9 cellular contexts compared by ENCODE assay signal in genomic region chr4:115851918-115852766, GRCh38.
A peak's percentile ranks its signal among the peaks of the same experiment; 100 is the strongest.
DNase-seq lines count a peak whose midpoint lies in the region; ATAC-seq and TF ChIP-seq lines count a peak whose summit lies in the region.
"Had no signal": no experiment of that assay in that cellular context is flagged by ENCODE, and none has a peak within 500 bp of the region (broad histone marks: within the 10 kb centered on the region; RNA-seq: fewer than 3 reads in every experiment).

No MANE protein-coding gene starts in this region.

- H3K9me3 ChIP-seq in OCI-LY7 (ENCODE audit: low read length), result no peaks in the 10 kb centered on the region
- no peaks in the 10 kb centered on the region for H3K9me3 ChIP-seq in endodermal cell (ENCODE audit: control insufficient read depth, low read length)
- H3K9me3 ChIP-seq in prostate gland, result no peaks in the 10 kb centered on the region
- H3K9me3 ChIP-seq: BLaER1 had no signal

- ATAC-seq in GM21576 (IDR thresholded peaks at IDR 0.05; ENCODE audit: unreplicated experiment), result peak; percentile 90

- CTCF ChIA-PET in OCI-LY7 (lab: Charles Lee; ENCODE audit: unreplicated experiment), result no interaction called here

- intact Hi-C loops in OCI-LY7 (cut with micrococcal nuclease; ENCODE audit: unreplicated experiment) (loop anchor here (2.0 to 10.0 kb wide), 2 partner anchors 617 to 761 kb away; no protein-coding TSS in a partner anchor), prostate gland (cut with DNase I) (no loop called here)

- no peaks in the 10 kb centered on the region for H3K79me2 ChIP-seq in OCI-LY7 (ENCODE audit: insufficient read depth, low read depth, low read length)

- WGBS in endodermal cell (ENCODE audit: insufficient coverage in 1 of 2, insufficient read length in 1 of 2), 2 experiments, result 43 to 63% methylated on average over 4 to 6 of the region's 6 CpGs
- 50% methylated on average over 6 of the region's 6 CpGs for WGBS in prostate gland

- BruUV-seq in OCI-LY7 (replicated peaks; lab: Mats Ljungman, UMichigan), result no TSS peak

- no peak overlapping the region for H3K27ac Mint-ChIP-seq in endodermal cell

- TF ChIP-seq CTCF in OCI-LY7 (conservative IDR thresholded peaks at IDR 0.05; ENCODE audit: low read length), result peak; percentile 83
- TF ChIP-seq CTCF in endodermal cell (conservative IDR thresholded peaks at IDR 0.05), result peak; percentile 89
- TF ChIP-seq CTCF in prostate gland (IDR thresholded peaks at IDR 0.05), result peak in 3 of 4 experiments; percentile 36 to 50 (median 38)

- H3K27ac ChIP-seq in OCI-LY7 (ENCODE audit: low read depth, low read length, poor library complexity, severe bottlenecking) (no peak overlapping the region), endodermal cell (ENCODE audit: low read depth, low read length) (no peak overlapping the region), prostate gland (no peak overlapping the region)
- H3K27ac ChIP-seq: BLaER1 had no signal

- no peak overlapping the region for H3K4me2 ChIP-seq in OCI-LY7 (ENCODE audit: low read length)
- H3K4me2 ChIP-seq: BLaER1 had no signal

- POLR2A ChIA-PET in OCI-LY7 (lab: Charles Lee), result no interaction called here

- H2AFZ ChIP-seq in OCI-LY7 (ENCODE audit: low read length), result no peak overlapping the region

- H3K4me1 Mint-ChIP-seq in endodermal cell, result peaks cover 4% of the 10 kb centered on the region

- DNase-seq in NCI-H510A treated with DMSO at 0.1 percent for 48 hours (lab: John Stamatoyannopoulos, UW) (peak; percentile 44), NCI-H510A (lab: John Stamatoyannopoulos, UW) (no peak), HK-2 (ENCODE audit: unreplicated experiment) (peak; percentile 38), OCI-LY7 (ENCODE audit: low spot score) (peak; percentile 58), endodermal cell (peak; percentile 88), prostate gland (ENCODE audit: low spot score) (peak; percentile 30)
- no peak for DNase-seq in activated effector memory CD4-positive, alpha-beta T cell treated with anti-CD3 and anti-CD28 coated beads, Interleukin-2, amount 50 U/mL, for 16 hours

- H3K4me3 Mint-ChIP-seq in endodermal cell, result no peak overlapping the region

- H3K4me3 ChIP-seq in OCI-LY7 (ENCODE audit: low read depth, low read length, poor library complexity, severe bottlenecking), result no peak overlapping the region
- no peak overlapping the region for H3K4me3 ChIP-seq in endodermal cell (ENCODE audit: low read length)
- no peak overlapping the region for H3K4me3 ChIP-seq in prostate gland
- H3K4me3 ChIP-seq: BLaER1 had no signal

- H3K27me3 Mint-ChIP-seq in endodermal cell (ENCODE audit: insufficient read depth), result no peaks in the 10 kb centered on the region

- H3K4me1 ChIP-seq in OCI-LY7 (ENCODE audit: insufficient read depth, low read length, poor library complexity, severe bottlenecking), result no peaks in the 10 kb centered on the region
- H3K4me1 ChIP-seq in endodermal cell (ENCODE audit: control insufficient read depth, insufficient read depth, low read length), result no peaks in the 10 kb centered on the region
- no peaks in the 10 kb centered on the region for H3K4me1 ChIP-seq in prostate gland (replicated peaks)
- H3K4me1 ChIP-seq: BLaER1 had no signal

- no peaks in the 10 kb centered on the region for H4K20me1 ChIP-seq in OCI-LY7 (ENCODE audit: insufficient read depth, low read length)
- H4K20me1 ChIP-seq: BLaER1 had no signal

- no peak for TF ChIP-seq POLR2A in prostate gland (IDR thresholded peaks at IDR 0.05)

- H3K9ac ChIP-seq in endodermal cell (ENCODE audit: extremely low read depth, low read length, poor library complexity, severe bottlenecking), result no peak overlapping the region
- H3K9ac ChIP-seq: BLaER1 had no signal

- H3K9me2 ChIP-seq in OCI-LY7 (ENCODE audit: insufficient read depth, low read length), result no peaks in the 10 kb centered on the region

- H3K27me3 ChIP-seq in endodermal cell (ENCODE audit: control insufficient read depth, insufficient read depth, low read length, poor library complexity, severe bottlenecking) (no peaks in the 10 kb centered on the region), prostate gland (replicated peaks; ENCODE audit: insufficient read depth) (no peaks in the 10 kb centered on the region)
- H3K27me3 ChIP-seq: BLaER1 had no signal

- H3K9me3 Mint-ChIP-seq in endodermal cell, result no peaks in the 10 kb centered on the region

- H3K36me3 ChIP-seq in OCI-LY7 (ENCODE audit: insufficient read depth, low read length) (no peaks in the 10 kb centered on the region), endodermal cell (ENCODE audit: control insufficient read depth, insufficient read depth, low read length) (no peaks in the 10 kb centered on the region), prostate gland (no peaks in the 10 kb centered on the region)
- H3K36me3 ChIP-seq: BLaER1 had no signal

- H3K36me3 Mint-ChIP-seq in endodermal cell (ENCODE audit: low read depth), result no peaks in the 10 kb centered on the region

Comparison
In these comparisons a context has a peak if more than half of its experiments do, and no peak if none do; other contexts are left out.
1. DNase-seq: peak in NCI-H510A treated with DMSO at 0.1 percent for 48 hours (single experiment), HK-2 (single experiment), OCI-LY7 (single experiment), endodermal cell (single experiment) and prostate gland (single experiment); none in NCI-H510A (single experiment) and activated effector memory CD4-positive, alpha-beta T cell treated with anti-CD3 and anti-CD28 coated beads, Interleukin-2, amount 50 U/mL, for 16 hours (single experiment).
2. CTCF ChIP-seq: peak in every context shown above with its lines; median percentile 89 in endodermal cell; 83 in OCI-LY7; 38 in prostate gland.